11 cellular contexts compared by ENCODE assay signal in the genomic region with DNA sequence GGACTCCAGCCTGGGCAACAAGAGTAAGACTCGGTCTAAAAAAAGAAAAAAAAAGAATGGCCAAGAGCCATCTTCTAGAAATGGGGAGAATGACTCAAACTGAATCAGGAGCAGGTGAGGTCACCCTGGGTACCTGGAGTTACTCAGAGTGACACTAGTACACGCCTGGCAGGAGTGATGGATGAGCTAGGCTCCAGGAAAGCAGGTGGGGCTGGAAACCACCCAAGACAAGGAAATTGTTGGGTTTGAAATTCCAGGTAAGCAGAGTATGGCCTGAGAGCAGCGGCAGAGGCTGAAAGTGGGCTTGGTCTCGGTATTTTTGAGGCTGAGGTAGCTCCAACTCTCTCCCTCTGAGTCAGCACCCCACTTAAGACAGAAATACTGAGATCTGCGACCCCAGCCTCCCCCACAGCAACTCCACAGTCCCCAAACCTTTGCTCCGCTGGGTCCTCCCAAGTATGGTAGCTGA. TPM values are rescaled to one million over a fixed set of nuclear protein-coding genes. Genes with fewer than 3 reads are reported as not detected.
DNase-seq lines count a peak whose midpoint lies in the region; ATAC-seq and TF ChIP-seq lines count a peak whose summit lies in the region.
"Had no signal": no experiment of that assay in that cellular context is flagged by ENCODE, and none has a peak within 500 bp of the region (broad histone marks: within the 10 kb centered on the region; RNA-seq: fewer than 3 reads in every experiment).

No MANE protein-coding gene starts in this region.

- H3K9me3 ChIP-seq in SK-N-SH (no peaks in the 10 kb centered on the region), hepatocyte (ENCODE audit: low read depth) (no peaks in the 10 kb centered on the region)

- H3K4me3 ChIP-seq in SK-N-SH (ENCODE audit: low read depth in 2 of 2, low read length in 1 of 2) (no peak overlapping the region), hepatocyte (no peak overlapping the region)

- ATAC-seq in SK-N-SH treated with all-trans-retinoic acid at 6 μM for 48 hours: no peak; the same call in 2 of the 3 replicates
- peak; percentile 46 for ATAC-seq in stimulated activated naive CD8-positive, alpha-beta T cell treated with anti-CD3 and anti-CD28 coated beads, Interleukin-15, Interleukin-2, amounts not matched to agents 100 U/mL and 50 U/mL, for 24 hours

- no peaks in the 10 kb centered on the region for H4K20me1 ChIP-seq in SK-N-SH (ENCODE audit: insufficient read depth)
- H4K20me1 ChIP-seq in hepatocyte (ENCODE audit: insufficient read depth, poor library complexity, severe bottlenecking): no peaks in the 10 kb centered on the region

- H3F3A ChIP-seq in SK-N-SH (replicated peaks; ENCODE audit: insufficient read depth): peaks cover 13% of the 10 kb centered on the region

- H3K4me1 ChIP-seq in SK-N-SH (ENCODE audit: control insufficient read depth in 1 of 2, insufficient read depth in 2 of 2, low read depth in 1 of 2, low read length in 1 of 2) (peaks cover 0 to 3% of the 10 kb centered on the region in 2 experiments; a peak in 2 of 4 replicates), hepatocyte (ENCODE audit: insufficient read depth) (peaks cover 4% of the 10 kb centered on the region)

- TF ChIP-seq EP300 in SK-N-SH (IDR thresholded peaks at IDR 0.05; ENCODE audit: borderline replicate concordance in 1 of 2, low read depth in 1 of 2, low read length in 1 of 2): peak in 1 of 2 experiments; percentile 43; a peak in 1 of 4 replicates

- no peak overlapping the region for H3K9ac ChIP-seq in SK-N-SH

- H3K9me2 ChIP-seq in SK-N-SH (no peaks in the 10 kb centered on the region), hepatocyte (replicated peaks; ENCODE audit: insufficient read depth) (no peaks in the 10 kb centered on the region)

- no peak overlapping the region for H2AFZ ChIP-seq in SK-N-SH (ENCODE audit: low read depth)
- no peak overlapping the region for H2AFZ ChIP-seq in hepatocyte

- TF ChIP-seq RAD21 in SK-N-SH (IDR thresholded peaks at IDR 0.05; ENCODE audit: low read length): no peak

- H3K4me2 ChIP-seq in SK-N-SH (no peak overlapping the region), hepatocyte (no peak overlapping the region)

- TF ChIP-seq CTCF in SK-N-SH (IDR thresholded peaks at IDR 0.05) (no peak), hepatocyte (IDR thresholded peaks at IDR 0.05; ENCODE audit: poor library complexity) (no peak)

- H3K27me3 ChIP-seq in SK-N-SH (ENCODE audit: insufficient read depth): no peaks in the 10 kb centered on the region
- H3K27me3 ChIP-seq in hepatocyte: no peaks in the 10 kb centered on the region

- H3K36me3 ChIP-seq in SK-N-SH (replicated peaks in 1 of 2; ENCODE audit: control insufficient read depth in 1 of 2, insufficient read depth in 2 of 2, low read length in 1 of 2) (no peaks in the 10 kb centered on the region), hepatocyte (replicated peaks; ENCODE audit: insufficient read depth, low read depth) (no peaks in the 10 kb centered on the region)

- POLR2A ChIA-PET in SK-N-SH (lab: Yijun Ruan, JAX): interaction anchor here (4.0 kb wide), 1 partner anchor 18 kb away, joined by 21 read pairs; the partner anchor contains the start of gene DDIT4

- WGBS in SK-N-SH (ENCODE audit: low lambda C conversion rate): 43% methylated on average over 4 of the region's 6 CpGs
- WGBS in hepatocyte (ENCODE audit: low lambda C conversion rate, missing lambda C conversion rate): 75% methylated on average over 5 of the region's 6 CpGs

- DNase-seq in SK-N-SH (no peak), hepatocyte (ENCODE audit: low spot score) (peak; percentile 64), NCI-H524 (lab: John Stamatoyannopoulos, UW) (no peak), NCI-H146 (lab: John Stamatoyannopoulos, UW) (no peak), SHP77 (lab: John Stamatoyannopoulos, UW) (no peak)
- peak; percentile 78 for DNase-seq in activated CD8-positive, alpha-beta memory T cell treated with anti-CD3 and anti-CD28 coated beads for 24 hours
- DNase-seq in stimulated activated naive CD8-positive, alpha-beta T cell treated with anti-CD3 and anti-CD28 coated beads, Interleukin-15, Interleukin-2, amounts not matched to agents 100 U/mL and 50 U/mL, for 24 hours: peak; percentile 67
- DNase-seq: cortex of kidney, NCI-H1417 treated with DMSO at 0.1 percent for 48 hours, T-helper 9 cell had no signal

- CTCF ChIA-PET in SK-N-SH (lab: Yijun Ruan, JAX): interaction anchor here (1.0 to 4.5 kb wide), 3 partner anchors 14 to 36 kb away, joined by 4 to 26 read pairs (median 5); partner anchors contain the start of gene DDIT4

- H3K27ac ChIP-seq in SK-N-SH (ENCODE audit: low read depth in 2 of 2, low read length in 1 of 2) (no peak overlapping the region), hepatocyte (peak overlapping the region; percentile 84)

- no peaks in the 10 kb centered on the region for H3K79me2 ChIP-seq in SK-N-SH (ENCODE audit: insufficient read depth)
- H3K79me2 ChIP-seq in hepatocyte: no peaks in the 10 kb centered on the region

TF ChIP-seq in SK-N-SH, 30 proteins besides CTCF, POLR2A, EP300 and RAD21:
- TF ChIP-seq PBX3 (IDR thresholded peaks at IDR 0.05): peak; percentile 90
- no peak for TF ChIP-seq USF2 (IDR thresholded peaks at IDR 0.05; ENCODE audit: borderline replicate concordance, low read depth, low read length)
- peak; percentile 59 for TF ChIP-seq NFIC (IDR thresholded peaks at IDR 0.05; ENCODE audit: borderline replicate concordance)
- TF ChIP-seq TCF12 (IDR thresholded peaks at IDR 0.05): peak; percentile 91
- TF ChIP-seq RXRA (IDR thresholded peaks at IDR 0.05; ENCODE audit: borderline replicate concordance, low read depth): peak; percentile 46; the same call in 1 of the 2 replicates
- peak; percentile 58; the same call in 1 of the 2 replicates for TF ChIP-seq JUND (IDR thresholded peaks at IDR 0.05)
- no peak for TF ChIP-seq FOXM1 (IDR thresholded peaks at IDR 0.05; ENCODE audit: low read depth)
- TF ChIP-seq FOSL2 (IDR thresholded peaks at IDR 0.05; ENCODE audit: borderline replicate concordance, low read depth): peak; percentile 76; the same call in 1 of the 2 replicates
- TF ChIP-seq MXI1 (IDR thresholded peaks at IDR 0.05; ENCODE audit: low read depth, low read length): no peak
- TF ChIP-seq POLR2AphosphoS5 (IDR thresholded peaks at IDR 0.05; ENCODE audit: low read depth, low read length): peak; percentile 44; the same call in 1 of the 2 replicates
- no peak for TF ChIP-seq TAF1 (IDR thresholded peaks at IDR 0.05; ENCODE audit: borderline replicate concordance, low read depth, low read length)
TF ChIP-seq in SK-N-SH: peak in this region for 7.

TF ChIP-seq in SK-N-SH treated with all-trans-retinoic acid at 6 μM for 48 hours, 23 proteins besides CTCF, POLR2A, EP300 and RAD21 (continues in another document):
- no peak for TF ChIP-seq ZNF565 (CRISPR knock-in tag; conservative IDR thresholded peaks at IDR 0.05; ENCODE audit: low read depth)
- TF ChIP-seq ESRRG (CRISPR knock-in tag; IDR thresholded peaks at IDR 0.05): no peak
- no peak for TF ChIP-seq CSDC2 (CRISPR knock-in tag; IDR thresholded peaks at IDR 0.05)
- TF ChIP-seq ZFP3 (CRISPR knock-in tag; IDR thresholded peaks at IDR 0.05): no peak
- no peak for TF ChIP-seq SNAI2 (CRISPR knock-in tag; IDR thresholded peaks at IDR 0.05)
- no peak for TF ChIP-seq CSRNP3 (CRISPR knock-in tag; IDR thresholded peaks at IDR 0.05)
- no peak for TF ChIP-seq ZFP30 (CRISPR knock-in tag; IDR thresholded peaks at IDR 0.05)
- no peak for TF ChIP-seq RARB (CRISPR knock-in tag; IDR thresholded peaks at IDR 0.05)
- TF ChIP-seq PPARA (CRISPR knock-in tag; IDR thresholded peaks at IDR 0.05; ENCODE audit: borderline replicate concordance): no peak
- TF ChIP-seq BACH2 (CRISPR knock-in tag; IDR thresholded peaks at IDR 0.05; ENCODE audit: borderline replicate concordance): no peak
- TF ChIP-seq GLIS3 (CRISPR knock-in tag; IDR thresholded peaks at IDR 0.05): no peak
- TF ChIP-seq, protein P1, sequence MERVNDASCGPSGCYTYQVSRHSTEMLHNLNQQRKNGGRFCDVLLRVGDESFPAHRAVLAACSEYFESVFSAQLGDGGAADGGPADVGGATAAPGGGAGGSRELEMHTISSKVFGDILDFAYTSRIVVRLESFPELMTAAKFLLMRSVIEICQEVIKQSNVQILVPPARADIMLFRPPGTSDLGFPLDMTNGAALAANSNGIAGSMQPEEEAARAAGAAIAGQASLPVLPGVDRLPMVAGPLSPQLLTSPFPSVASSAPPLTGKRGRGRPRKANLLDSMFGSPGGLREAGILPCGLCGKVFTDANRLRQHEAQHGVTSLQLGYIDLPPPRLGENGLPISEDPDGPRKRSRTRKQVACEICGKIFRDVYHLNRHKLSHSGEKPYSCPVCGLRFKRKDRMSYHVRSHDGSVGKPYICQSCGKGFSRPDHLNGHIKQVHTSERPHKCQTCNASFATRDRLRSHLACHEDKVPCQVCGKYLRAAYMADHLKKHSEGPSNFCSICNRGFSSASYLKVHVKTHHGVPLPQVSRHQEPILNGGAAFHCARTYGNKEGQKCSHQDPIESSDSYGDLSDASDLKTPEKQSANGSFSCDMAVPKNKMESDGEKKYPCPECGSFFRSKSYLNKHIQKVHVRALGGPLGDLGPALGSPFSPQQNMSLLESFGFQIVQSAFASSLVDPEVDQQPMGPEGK (CRISPR knock-in tag; IDR thresholded peaks at IDR 0.05; ENCODE audit: borderline replicate concordance): no peak
- no peak for TF ChIP-seq TCF4 (CRISPR knock-in tag; IDR thresholded peaks at IDR 0.05; ENCODE audit: borderline replicate concordance)
- TF ChIP-seq TOX (CRISPR knock-in tag; IDR thresholded peaks at IDR 0.05; ENCODE audit: borderline replicate concordance): no peak
- TF ChIP-seq OSR1 (CRISPR knock-in tag; IDR thresholded peaks at IDR 0.05): no peak

RNA-seq across cellular contexts. Expression of gene DDIT4, which starts 18.5 kb away (rescaled TPM):
- 24.9 and 30.4 TPM in 2 replicates for polyA plus RNA-seq in SK-N-SH (2012; rRNA removed)
- 19.5 and 19.9 TPM in 2 replicates for polyA plus RNA-seq in SK-N-SH (2012; cell fraction: cytosol; rRNA removed)
- polyA plus RNA-seq in SK-N-SH (2012; cell fraction: nucleus; rRNA removed): 41.8 and 55.3 TPM in 2 replicates
- 162 and 165 TPM in 2 replicates for total RNA-seq in hepatocyte
- polyA plus RNA-seq in hepatocyte: 189 and 235 TPM in 2 replicates

Comparison
In these comparisons a context has a peak if more than half of its experiments do, and no peak if none do; other contexts are left out.
1. DNase-seq: peak in activated CD8-positive, alpha-beta memory T cell treated with anti-CD3 and anti-CD28 coated beads for 24 hours (single experiment), hepatocyte (single experiment) and stimulated activated naive CD8-positive, alpha-beta T cell treated with anti-CD3 and anti-CD28 coated beads, Interleukin-15, Interleukin-2, amounts not matched to agents 100 U/mL and 50 U/mL, for 24 hours (single experiment); none in SK-N-SH (single experiment), NCI-H524 (0 of 2), NCI-H146 (single experiment) and SHP77 (0 of 2).